In genomic region chrX:7062276-7062675, GRCh38 we compare ENCODE assay signal across 27 cellular contexts.
A peak's percentile ranks its signal among the peaks of the same experiment; 100 is the strongest.
DNase-seq lines count a peak whose midpoint lies in the region; ATAC-seq and TF ChIP-seq lines count a peak whose summit lies in the region.
"Had no signal": no experiment of that assay in that cellular context is flagged by ENCODE, and none has a peak within 500 bp of the region (broad histone marks: within the 10 kb centered on the region; RNA-seq: fewer than 3 reads in every experiment).

No MANE protein-coding gene starts in this region.

- TF ChIP-seq CTCF in Loucy (conservative IDR thresholded peaks at IDR 0.05; ENCODE audit: low read length) (no peak), esophagus squamous epithelium (IDR thresholded peaks at IDR 0.05) (no peak), prostate gland (IDR thresholded peaks at IDR 0.05) (no peak)

- H3K27ac Mint-ChIP-seq in memory B cell = peak overlapping the region; percentile 84
- H3K27ac Mint-ChIP-seq: activated naive CD8-positive, alpha-beta T cell treated with anti-CD3 and anti-CD28 coated beads, Interleukin-2, amount 50 U/mL, for 24 hours; T-cell had no signal

- H3K36me3 ChIP-seq in Loucy (ENCODE audit: insufficient read depth, low read length) = peaks cover 5% of the 10 kb centered on the region; the same call in 1 of the 2 replicates
- peaks cover 0 to 9% (median 0%) of the 10 kb centered on the region in 3 donors for H3K36me3 ChIP-seq in esophagus squamous epithelium
- H3K36me3 ChIP-seq in prostate gland = no peaks in the 10 kb centered on the region
- H3K36me3 ChIP-seq: cardiac muscle cell, upper lobe of right lung had no signal

- ATAC-seq in esophagus mucosa (peak; percentile 61), memory B cell (ENCODE audit: low read depth) (no peak)
- ATAC-seq: activated naive CD8-positive, alpha-beta T cell treated with anti-CD3 and anti-CD28 coated beads, Interleukin-2, amount 50 U/mL, for 24 hours; heart left ventricle; natural killer cell; stimulated activated naive CD8-positive, alpha-beta T cell treated with anti-CD3 and anti-CD28 coated beads, Interleukin-15, Interleukin-2, amounts not matched to agents 100 U/mL and 50 U/mL, for 24 hours; T-cell; upper lobe of right lung had no signal

- H3K79me2 ChIP-seq in Loucy (ENCODE audit: insufficient read depth, low read length) = no peaks in the 10 kb centered on the region
- H3K79me2 ChIP-seq: parathyroid adenoma had no signal

- DNase-seq in Caki2 (ENCODE audit: low read depth) (peak; percentile 5), memory B cell (ENCODE audit: low spot score in 2 of 2) (no peak), middle frontal gyrus (ENCODE audit: extremely low spot score, low spot score) (no peak), esophagus squamous epithelium (lab: John Stamatoyannopoulos, UW) (no peak), NCI-H1417 treated with DMSO at 0.1 percent for 48 hours (lab: John Stamatoyannopoulos, UW) (no peak), prostate gland (ENCODE audit: low spot score) (no peak)
- DNase-seq: activated CD8-positive, alpha-beta memory T cell treated with anti-CD3 and anti-CD28 coated beads, Interleukin-2, amount 50 U/mL, for 48 hours; activated effector memory CD4-positive, alpha-beta T cell treated with Interleukin-2 at 50 U/mL for 16 hours; activated naive CD8-positive, alpha-beta T cell treated with anti-CD3 and anti-CD28 coated beads, Interleukin-2, amount 50 U/mL, for 24 hours; C1 segment of cervical spinal cord; dorsolateral prefrontal cortex; heart left ventricle; immature natural killer cell; mammary epithelial cell; natural killer cell; NCI-H1048; NCI-H526 treated with DMSO at 0.1 percent for 48 hours; SHP77 treated with DMSO at 0.1 percent for 48 hours; stimulated activated CD4-positive, alpha-beta T cell treated with anti-CD3 and anti-CD28 coated beads, Interleukin-1b, Interleukin-23, amount 100 ng/mL, for 48 hours; stimulated activated naive CD8-positive, alpha-beta T cell treated with anti-CD3 and anti-CD28 coated beads, Interleukin-15, Interleukin-2, amounts not matched to agents 100 U/mL and 50 U/mL, for 24 hours; T-cell; upper lobe of right lung had no signal

- no peak overlapping the region for H2AFZ ChIP-seq in Loucy (ENCODE audit: low read length)
- H2AFZ ChIP-seq: parathyroid adenoma had no signal

- H3K4me3 Mint-ChIP-seq in memory B cell = no peak overlapping the region
- H3K4me3 Mint-ChIP-seq: activated naive CD8-positive, alpha-beta T cell treated with anti-CD3 and anti-CD28 coated beads, Interleukin-2, amount 50 U/mL, for 24 hours; IgD-negative memory B cell; immature natural killer cell; natural killer cell; T-cell had no signal

- in situ Hi-C loops in Caki2 (cut with HindIII; ENCODE audit: low pct_unique_long_range_greater_than_20kb, low sequenced_read_pairs) = no loop called here

- H3F3A ChIP-seq in Loucy (ENCODE audit: low read depth) = no peaks in the 10 kb centered on the region

- H3K4me3 ChIP-seq in Loucy (ENCODE audit: low read length, poor library complexity, severe bottlenecking) (no peak overlapping the region), esophagus squamous epithelium (no peak overlapping the region), prostate gland (no peak overlapping the region)
- H3K4me3 ChIP-seq: cardiac muscle cell, dorsolateral prefrontal cortex, heart left ventricle, upper lobe of right lung had no signal

- peaks cover 9% of the 10 kb centered on the region for H3K36me3 Mint-ChIP-seq in memory B cell

- no peaks in the 10 kb centered on the region for H3K27me3 Mint-ChIP-seq in memory B cell
- H3K27me3 Mint-ChIP-seq: activated naive CD8-positive, alpha-beta T cell treated with anti-CD3 and anti-CD28 coated beads, Interleukin-2, amount 50 U/mL, for 24 hours; IgD-negative memory B cell; T-cell had no signal

- H3K9me2 ChIP-seq in Loucy (replicated peaks; ENCODE audit: low read depth, low read length) = no peaks in the 10 kb centered on the region

- 78% methylated on average over 1 of the region's 1 CpG; no CpG with 5 or more reads in 1 of the 2 donors for WGBS in esophagus squamous epithelium, 2 donors
- WGBS in prostate gland = 92% methylated on average over 1 of the region's 1 CpG

- H3K4me1 Mint-ChIP-seq in memory B cell = peaks cover 20% of the 10 kb centered on the region

- no peak for TF ChIP-seq POLR2A in esophagus squamous epithelium (IDR thresholded peaks at IDR 0.05)
- TF ChIP-seq POLR2A in prostate gland (IDR thresholded peaks at IDR 0.05) = no peak

- H3K4me2 ChIP-seq in Loucy (ENCODE audit: low read depth, low read length, poor library complexity, severe bottlenecking) = peak overlapping the region; percentile 36

- no peaks in the 10 kb centered on the region for H3K9me3 Mint-ChIP-seq in memory B cell
- H3K9me3 Mint-ChIP-seq: activated naive CD8-positive, alpha-beta T cell treated with anti-CD3 and anti-CD28 coated beads, Interleukin-2, amount 50 U/mL, for 24 hours; IgD-negative memory B cell; immature natural killer cell; natural killer cell; T-cell had no signal

- H3K27ac ChIP-seq in esophagus squamous epithelium (no peak overlapping the region), prostate gland (no peak overlapping the region)
- H3K27ac ChIP-seq: cardiac muscle cell, dorsolateral prefrontal cortex, heart left ventricle, parathyroid adenoma, upper lobe of right lung had no signal

- no peaks in the 10 kb centered on the region for H4K20me1 ChIP-seq in Loucy (ENCODE audit: insufficient read depth, low read length, poor library complexity, severe bottlenecking)

- no peak overlapping the region for H3K9ac ChIP-seq in Loucy (ENCODE audit: low read depth, low read length, poor library complexity, severe bottlenecking)
- H3K9ac ChIP-seq: parathyroid adenoma had no signal

- H3K27me3 ChIP-seq in Loucy (ENCODE audit: insufficient read depth, low read length, poor library complexity, severe bottlenecking) (no peaks in the 10 kb centered on the region), esophagus squamous epithelium (no peaks in the 10 kb centered on the region), prostate gland (replicated peaks; ENCODE audit: insufficient read depth) (no peaks in the 10 kb centered on the region)
- H3K27me3 ChIP-seq: cardiac muscle cell, dorsolateral prefrontal cortex, heart left ventricle, upper lobe of right lung had no signal

- peaks cover 10% of the 10 kb centered on the region for H3K4me1 ChIP-seq in Loucy (ENCODE audit: insufficient read depth, low read length, poor library complexity, severe bottlenecking)
- H3K4me1 ChIP-seq in esophagus squamous epithelium = no peaks in the 10 kb centered on the region
- H3K4me1 ChIP-seq in prostate gland (replicated peaks) = no peaks in the 10 kb centered on the region
- H3K4me1 ChIP-seq: heart left ventricle, parathyroid adenoma, upper lobe of right lung had no signal

- H3K9me3 ChIP-seq in Loucy (ENCODE audit: insufficient read depth, low read depth, low read length) (no peaks in the 10 kb centered on the region), esophagus squamous epithelium (no peaks in the 10 kb centered on the region), prostate gland (no peaks in the 10 kb centered on the region)
- H3K9me3 ChIP-seq: heart left ventricle, upper lobe of right lung had no signal

- intact Hi-C loops in esophagus squamous epithelium (cut with DNase I) = no loop called here
- intact Hi-C loops in prostate gland (cut with DNase I) = no loop called here
